Comparison of ENCODE assay signal across 2 cellular contexts in genomic region chr20:48460681-48461080, GRCh38.
A peak's percentile ranks its signal among the peaks of the same experiment; 100 is the strongest.
TF ChIP-seq lines count a peak whose summit lies in the region.

No MANE protein-coding gene starts in this region.

TF ChIP-seq in GM12878, 131 proteins besides CTCF, POLR2A, EP300 and RAD21 (continued from another document):
- TF ChIP-seq MLLT1 (IDR thresholded peaks at IDR 0.05) (peak; percentile 28; the same call in 1 of the 2 replicates), POU2F2 (IDR thresholded peaks at IDR 0.05; ENCODE audit: borderline replicate concordance, low read depth, low read length) (peak; percentile 77; the same call in 2 of the 3 replicates), RB1 (IDR thresholded peaks at IDR 0.05; ENCODE audit: borderline replicate concordance) (no peak), PKNOX1 (IDR thresholded peaks at IDR 0.05) (peak; percentile 87), YY1 (IDR thresholded peaks at IDR 0.05; ENCODE audit: low read depth, low read length) (peak; percentile 48; the same call in 1 of the 2 replicates)

TF ChIP-seq in neural cell, 6 proteins besides CTCF, POLR2A, EP300 and RAD21 (continued from another document):
- TF ChIP-seq REST (IDR thresholded peaks at IDR 0.05; ENCODE audit: borderline replicate concordance) = no peak
